In the genomic region with DNA sequence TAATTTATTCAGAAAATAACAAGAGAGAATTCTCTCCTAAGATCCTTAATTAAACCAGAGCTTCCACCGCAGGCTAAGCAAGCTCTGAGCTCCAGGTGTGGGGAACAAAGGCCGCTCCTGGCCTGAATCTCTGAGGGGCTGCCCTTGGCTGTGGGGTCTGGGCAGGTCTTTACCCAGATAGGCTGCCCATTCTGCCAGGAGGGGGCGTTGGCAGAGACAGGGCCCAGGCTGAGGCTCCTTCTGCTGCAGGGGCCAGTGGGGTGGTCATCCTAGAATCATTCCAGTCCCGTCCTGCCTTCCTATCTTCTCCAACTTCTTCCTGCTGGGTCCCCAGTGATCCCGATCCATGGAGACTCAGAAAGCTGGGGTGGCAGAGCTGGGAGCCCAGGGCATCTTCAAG, we compare ENCODE assay signal across 1 cellular context.
TF ChIP-seq lines count a peak whose summit lies in the region.

No MANE protein-coding gene starts in this region.

TF ChIP-seq in GM12878, 131 proteins besides CTCF, POLR2A, EP300 and RAD21 (continued from another document):
- TF ChIP-seq, protein P1, sequence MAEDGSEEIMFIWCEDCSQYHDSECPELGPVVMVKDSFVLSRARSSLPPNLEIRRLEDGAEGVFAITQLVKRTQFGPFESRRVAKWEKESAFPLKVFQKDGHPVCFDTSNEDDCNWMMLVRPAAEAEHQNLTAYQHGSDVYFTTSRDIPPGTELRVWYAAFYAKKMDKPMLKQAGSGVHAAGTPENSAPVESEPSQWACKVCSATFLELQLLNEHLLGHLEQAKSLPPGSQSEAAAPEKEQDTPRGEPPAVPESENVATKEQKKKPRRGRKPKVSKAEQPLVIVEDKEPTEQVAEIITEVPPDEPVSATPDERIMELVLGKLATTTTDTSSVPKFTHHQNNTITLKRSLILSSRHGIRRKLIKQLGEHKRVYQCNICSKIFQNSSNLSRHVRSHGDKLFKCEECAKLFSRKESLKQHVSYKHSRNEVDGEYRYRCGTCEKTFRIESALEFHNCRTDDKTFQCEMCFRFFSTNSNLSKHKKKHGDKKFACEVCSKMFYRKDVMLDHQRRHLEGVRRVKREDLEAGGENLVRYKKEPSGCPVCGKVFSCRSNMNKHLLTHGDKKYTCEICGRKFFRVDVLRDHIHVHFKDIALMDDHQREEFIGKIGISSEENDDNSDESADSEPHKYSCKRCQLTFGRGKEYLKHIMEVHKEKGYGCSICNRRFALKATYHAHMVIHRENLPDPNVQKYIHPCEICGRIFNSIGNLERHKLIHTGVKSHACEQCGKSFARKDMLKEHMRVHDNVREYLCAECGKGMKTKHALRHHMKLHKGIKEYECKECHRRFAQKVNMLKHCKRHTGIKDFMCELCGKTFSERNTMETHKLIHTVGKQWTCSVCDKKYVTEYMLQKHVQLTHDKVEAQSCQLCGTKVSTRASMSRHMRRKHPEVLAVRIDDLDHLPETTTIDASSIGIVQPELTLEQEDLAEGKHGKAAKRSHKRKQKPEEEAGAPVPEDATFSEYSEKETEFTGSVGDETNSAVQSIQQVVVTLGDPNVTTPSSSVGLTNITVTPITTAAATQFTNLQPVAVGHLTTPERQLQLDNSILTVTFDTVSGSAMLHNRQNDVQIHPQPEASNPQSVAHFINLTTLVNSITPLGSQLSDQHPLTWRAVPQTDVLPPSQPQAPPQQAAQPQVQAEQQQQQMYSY (CRISPR knock-in tag; IDR thresholded peaks at IDR 0.05), result no peak
- TF ChIP-seq, protein P2, sequence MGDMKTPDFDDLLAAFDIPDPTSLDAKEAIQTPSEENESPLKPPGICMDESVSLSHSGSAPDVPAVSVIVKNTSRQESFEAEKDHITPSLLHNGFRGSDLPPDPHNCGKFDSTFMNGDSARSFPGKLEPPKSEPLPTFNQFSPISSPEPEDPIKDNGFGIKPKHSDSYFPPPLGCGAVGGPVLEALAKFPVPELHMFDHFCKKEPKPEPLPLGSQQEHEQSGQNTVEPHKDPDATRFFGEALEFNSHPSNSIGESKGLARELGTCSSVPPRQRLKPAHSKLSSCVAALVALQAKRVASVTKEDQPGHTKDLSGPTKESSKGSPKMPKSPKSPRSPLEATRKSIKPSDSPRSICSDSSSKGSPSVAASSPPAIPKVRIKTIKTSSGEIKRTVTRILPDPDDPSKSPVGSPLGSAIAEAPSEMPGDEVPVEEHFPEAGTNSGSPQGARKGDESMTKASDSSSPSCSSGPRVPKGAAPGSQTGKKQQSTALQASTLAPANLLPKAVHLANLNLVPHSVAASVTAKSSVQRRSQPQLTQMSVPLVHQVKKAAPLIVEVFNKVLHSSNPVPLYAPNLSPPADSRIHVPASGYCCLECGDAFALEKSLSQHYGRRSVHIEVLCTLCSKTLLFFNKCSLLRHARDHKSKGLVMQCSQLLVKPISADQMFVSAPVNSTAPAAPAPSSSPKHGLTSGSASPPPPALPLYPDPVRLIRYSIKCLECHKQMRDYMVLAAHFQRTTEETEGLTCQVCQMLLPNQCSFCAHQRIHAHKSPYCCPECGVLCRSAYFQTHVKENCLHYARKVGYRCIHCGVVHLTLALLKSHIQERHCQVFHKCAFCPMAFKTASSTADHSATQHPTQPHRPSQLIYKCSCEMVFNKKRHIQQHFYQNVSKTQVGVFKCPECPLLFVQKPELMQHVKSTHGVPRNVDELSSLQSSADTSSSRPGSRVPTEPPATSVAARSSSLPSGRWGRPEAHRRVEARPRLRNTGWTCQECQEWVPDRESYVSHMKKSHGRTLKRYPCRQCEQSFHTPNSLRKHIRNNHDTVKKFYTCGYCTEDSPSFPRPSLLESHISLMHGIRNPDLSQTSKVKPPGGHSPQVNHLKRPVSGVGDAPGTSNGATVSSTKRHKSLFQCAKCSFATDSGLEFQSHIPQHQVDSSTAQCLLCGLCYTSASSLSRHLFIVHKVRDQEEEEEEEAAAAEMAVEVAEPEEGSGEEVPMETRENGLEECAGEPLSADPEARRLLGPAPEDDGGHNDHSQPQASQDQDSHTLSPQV (IDR thresholded peaks at IDR 0.05), result no peak
- TF ChIP-seq TCF3 (IDR thresholded peaks at IDR 0.05; ENCODE audit: borderline replicate concordance, insufficient read depth, low read depth, low read length) (no peak), PAX8 (IDR thresholded peaks at IDR 0.05) (no peak), SUZ12 (IDR thresholded peaks at IDR 0.05; ENCODE audit: unreplicated experiment) (no peak), SPI1 (IDR thresholded peaks at IDR 0.05; ENCODE audit: borderline replicate concordance, insufficient read depth, low read depth, low read length) (no peak), YBX1 (IDR thresholded peaks at IDR 0.05) (no peak), HDAC6 (IDR thresholded peaks at IDR 0.05; ENCODE audit: unreplicated experiment) (no peak), KAT2A (conservative IDR thresholded peaks at IDR 0.05; ENCODE audit: control insufficient read depth, low read depth, low read length) (no peak), ZNF274 (IDR thresholded peaks at IDR 0.05; ENCODE audit: insufficient read depth, insufficient read length) (no peak), ZZZ3 (IDR thresholded peaks at IDR 0.05; ENCODE audit: control insufficient read depth, insufficient read length, low read depth) (no peak)
- TF ChIP-seq, protein P3, sequence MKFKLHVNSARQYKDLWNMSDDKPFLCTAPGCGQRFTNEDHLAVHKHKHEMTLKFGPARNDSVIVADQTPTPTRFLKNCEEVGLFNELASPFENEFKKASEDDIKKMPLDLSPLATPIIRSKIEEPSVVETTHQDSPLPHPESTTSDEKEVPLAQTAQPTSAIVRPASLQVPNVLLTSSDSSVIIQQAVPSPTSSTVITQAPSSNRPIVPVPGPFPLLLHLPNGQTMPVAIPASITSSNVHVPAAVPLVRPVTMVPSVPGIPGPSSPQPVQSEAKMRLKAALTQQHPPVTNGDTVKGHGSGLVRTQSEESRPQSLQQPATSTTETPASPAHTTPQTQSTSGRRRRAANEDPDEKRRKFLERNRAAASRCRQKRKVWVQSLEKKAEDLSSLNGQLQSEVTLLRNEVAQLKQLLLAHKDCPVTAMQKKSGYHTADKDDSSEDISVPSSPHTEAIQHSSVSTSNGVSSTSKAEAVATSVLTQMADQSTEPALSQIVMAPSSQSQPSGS (IDR thresholded peaks at IDR 0.05; ENCODE audit: low read length), result no peak
- TF ChIP-seq, protein P4, sequence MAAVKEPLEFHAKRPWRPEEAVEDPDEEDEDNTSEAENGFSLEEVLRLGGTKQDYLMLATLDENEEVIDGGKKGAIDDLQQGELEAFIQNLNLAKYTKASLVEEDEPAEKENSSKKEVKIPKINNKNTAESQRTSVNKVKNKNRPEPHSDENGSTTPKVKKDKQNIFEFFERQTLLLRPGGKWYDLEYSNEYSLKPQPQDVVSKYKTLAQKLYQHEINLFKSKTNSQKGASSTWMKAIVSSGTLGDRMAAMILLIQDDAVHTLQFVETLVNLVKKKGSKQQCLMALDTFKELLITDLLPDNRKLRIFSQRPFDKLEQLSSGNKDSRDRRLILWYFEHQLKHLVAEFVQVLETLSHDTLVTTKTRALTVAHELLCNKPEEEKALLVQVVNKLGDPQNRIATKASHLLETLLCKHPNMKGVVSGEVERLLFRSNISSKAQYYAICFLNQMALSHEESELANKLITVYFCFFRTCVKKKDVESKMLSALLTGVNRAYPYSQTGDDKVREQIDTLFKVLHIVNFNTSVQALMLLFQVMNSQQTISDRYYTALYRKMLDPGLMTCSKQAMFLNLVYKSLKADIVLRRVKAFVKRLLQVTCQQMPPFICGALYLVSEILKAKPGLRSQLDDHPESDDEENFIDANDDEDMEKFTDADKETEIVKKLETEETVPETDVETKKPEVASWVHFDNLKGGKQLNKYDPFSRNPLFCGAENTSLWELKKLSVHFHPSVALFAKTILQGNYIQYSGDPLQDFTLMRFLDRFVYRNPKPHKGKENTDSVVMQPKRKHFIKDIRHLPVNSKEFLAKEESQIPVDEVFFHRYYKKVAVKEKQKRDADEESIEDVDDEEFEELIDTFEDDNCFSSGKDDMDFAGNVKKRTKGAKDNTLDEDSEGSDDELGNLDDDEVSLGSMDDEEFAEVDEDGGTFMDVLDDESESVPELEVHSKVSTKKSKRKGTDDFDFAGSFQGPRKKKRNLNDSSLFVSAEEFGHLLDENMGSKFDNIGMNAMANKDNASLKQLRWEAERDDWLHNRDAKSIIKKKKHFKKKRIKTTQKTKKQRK (IDR thresholded peaks at IDR 0.05; ENCODE audit: low read depth, low read length), result no peak
- TF ChIP-seq, protein P5, sequence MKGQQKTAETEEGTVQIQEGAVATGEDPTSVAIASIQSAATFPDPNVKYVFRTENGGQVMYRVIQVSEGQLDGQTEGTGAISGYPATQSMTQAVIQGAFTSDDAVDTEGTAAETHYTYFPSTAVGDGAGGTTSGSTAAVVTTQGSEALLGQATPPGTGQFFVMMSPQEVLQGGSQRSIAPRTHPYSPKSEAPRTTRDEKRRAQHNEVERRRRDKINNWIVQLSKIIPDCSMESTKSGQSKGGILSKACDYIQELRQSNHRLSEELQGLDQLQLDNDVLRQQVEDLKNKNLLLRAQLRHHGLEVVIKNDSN (IDR thresholded peaks at IDR 0.05; ENCODE audit: borderline replicate concordance, extremely low read length, insufficient read depth, low read depth, low read length), result no peak
